Comparison of ENCODE assay signal across 2 cellular contexts in the genomic region with DNA sequence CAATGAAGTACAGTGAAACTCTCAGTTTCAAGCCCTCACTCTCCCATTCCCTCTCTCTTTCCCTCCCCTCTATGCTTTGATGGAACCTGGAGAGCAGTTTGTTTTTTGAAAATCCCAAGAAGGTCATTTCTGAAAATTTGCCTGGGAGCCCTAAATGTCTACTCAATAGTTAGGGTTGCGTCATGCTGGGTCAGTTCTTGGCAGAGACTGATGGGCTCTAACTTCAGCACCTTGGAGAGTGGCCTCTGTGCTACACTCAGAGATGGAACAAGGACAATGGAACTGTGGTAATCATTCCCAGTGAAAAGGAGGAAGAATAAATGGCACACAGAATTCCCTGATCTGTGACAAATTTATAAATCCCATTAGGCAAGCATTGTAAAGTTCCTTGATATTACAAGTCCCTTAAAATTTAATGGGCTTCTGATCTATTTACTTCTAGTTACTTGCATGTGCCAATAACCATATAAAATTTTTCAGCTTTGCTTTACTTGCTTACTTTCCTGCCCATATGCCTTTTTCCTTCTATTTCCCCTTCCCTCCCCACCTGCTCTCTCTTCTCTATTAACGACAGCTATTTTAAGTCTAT.
TF ChIP-seq lines count a peak whose summit lies in the region.

No MANE protein-coding gene starts in this region.

TF ChIP-seq in K562, 482 proteins besides CTCF, POLR2A, EP300 and RAD21 (continued from another document and continues in another):
- TF ChIP-seq, protein P1, sequence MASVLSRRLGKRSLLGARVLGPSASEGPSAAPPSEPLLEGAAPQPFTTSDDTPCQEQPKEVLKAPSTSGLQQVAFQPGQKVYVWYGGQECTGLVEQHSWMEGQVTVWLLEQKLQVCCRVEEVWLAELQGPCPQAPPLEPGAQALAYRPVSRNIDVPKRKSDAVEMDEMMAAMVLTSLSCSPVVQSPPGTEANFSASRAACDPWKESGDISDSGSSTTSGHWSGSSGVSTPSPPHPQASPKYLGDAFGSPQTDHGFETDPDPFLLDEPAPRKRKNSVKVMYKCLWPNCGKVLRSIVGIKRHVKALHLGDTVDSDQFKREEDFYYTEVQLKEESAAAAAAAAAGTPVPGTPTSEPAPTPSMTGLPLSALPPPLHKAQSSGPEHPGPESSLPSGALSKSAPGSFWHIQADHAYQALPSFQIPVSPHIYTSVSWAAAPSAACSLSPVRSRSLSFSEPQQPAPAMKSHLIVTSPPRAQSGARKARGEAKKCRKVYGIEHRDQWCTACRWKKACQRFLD (CRISPR knock-in tag; IDR thresholded peaks at IDR 0.05) = no peak; the same call in 1 of the 2 replicates
- TF ChIP-seq, protein P2, sequence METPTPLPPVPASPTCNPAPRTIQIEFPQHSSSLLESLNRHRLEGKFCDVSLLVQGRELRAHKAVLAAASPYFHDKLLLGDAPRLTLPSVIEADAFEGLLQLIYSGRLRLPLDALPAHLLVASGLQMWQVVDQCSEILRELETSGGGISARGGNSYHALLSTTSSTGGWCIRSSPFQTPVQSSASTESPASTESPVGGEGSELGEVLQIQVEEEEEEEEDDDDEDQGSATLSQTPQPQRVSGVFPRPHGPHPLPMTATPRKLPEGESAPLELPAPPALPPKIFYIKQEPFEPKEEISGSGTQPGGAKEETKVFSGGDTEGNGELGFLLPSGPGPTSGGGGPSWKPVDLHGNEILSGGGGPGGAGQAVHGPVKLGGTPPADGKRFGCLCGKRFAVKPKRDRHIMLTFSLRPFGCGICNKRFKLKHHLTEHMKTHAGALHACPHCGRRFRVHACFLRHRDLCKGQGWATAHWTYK (CRISPR knock-in tag; IDR thresholded peaks at IDR 0.05) = no peak
- TF ChIP-seq FOXM1 (IDR thresholded peaks at IDR 0.05; ENCODE audit: low read depth) (no peak), FOXM1 (CRISPR knock-in tag; IDR thresholded peaks at IDR 0.05; ENCODE audit: low read depth) (no peak), ZNF583 (CRISPR knock-in tag; IDR thresholded peaks at IDR 0.05) (peak; percentile 54; the same call in 1 of the 2 replicates), NFIX (CRISPR knock-in tag; IDR thresholded peaks at IDR 0.05; ENCODE audit: low read depth) (no peak), PRPF4 (IDR thresholded peaks at IDR 0.05; ENCODE audit: insufficient read depth, low read depth, low read length, poor library complexity, severe bottlenecking) (no peak), STAG1 (CRISPR knock-in tag; IDR thresholded peaks at IDR 0.05; ENCODE audit: borderline replicate concordance) (no peak), FIP1L1 (IDR thresholded peaks at IDR 0.05; ENCODE audit: low read depth, low read length, poor library complexity, severe bottlenecking) (no peak), CREM (IDR thresholded peaks at IDR 0.05; ENCODE audit: low read depth) (peak; percentile 46), NFXL1 (CRISPR knock-in tag; IDR thresholded peaks at IDR 0.05) (no peak), ZNF175 (CRISPR knock-in tag; IDR thresholded peaks at IDR 0.05; ENCODE audit: low read depth) (peak; percentile 55; the same call in 1 of the 2 replicates), DDX20 (tag; IDR thresholded peaks at IDR 0.05; ENCODE audit: low read depth) (peak; percentile 49; the same call in 1 of the 2 replicates), EGR1 (conservative IDR thresholded peaks at IDR 0.05) (no peak), ZZZ3 (IDR thresholded peaks at IDR 0.05) (no peak), ZNF76 (CRISPR knock-in tag; IDR thresholded peaks at IDR 0.05; ENCODE audit: borderline replicate concordance) (peak; percentile 48; the same call in 1 of the 2 replicates)
- TF ChIP-seq, protein P3, sequence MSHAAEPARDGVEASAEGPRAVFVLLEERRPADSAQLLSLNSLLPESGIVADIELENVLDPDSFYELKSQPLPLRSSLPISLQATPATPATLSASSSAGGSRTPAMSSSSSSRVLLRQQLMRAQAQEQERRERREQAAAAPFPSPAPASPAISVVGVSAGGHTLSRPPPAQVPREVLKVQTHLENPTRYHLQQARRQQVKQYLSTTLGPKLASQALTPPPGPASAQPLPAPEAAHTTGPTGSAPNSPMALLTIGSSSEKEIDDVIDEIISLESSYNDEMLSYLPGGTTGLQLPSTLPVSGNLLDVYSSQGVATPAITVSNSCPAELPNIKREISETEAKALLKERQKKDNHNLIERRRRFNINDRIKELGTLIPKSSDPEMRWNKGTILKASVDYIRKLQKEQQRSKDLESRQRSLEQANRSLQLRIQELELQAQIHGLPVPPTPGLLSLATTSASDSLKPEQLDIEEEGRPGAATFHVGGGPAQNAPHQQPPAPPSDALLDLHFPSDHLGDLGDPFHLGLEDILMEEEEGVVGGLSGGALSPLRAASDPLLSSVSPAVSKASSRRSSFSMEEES (CRISPR knock-in tag; IDR thresholded peaks at IDR 0.05) = no peak
- TF ChIP-seq, protein P4, sequence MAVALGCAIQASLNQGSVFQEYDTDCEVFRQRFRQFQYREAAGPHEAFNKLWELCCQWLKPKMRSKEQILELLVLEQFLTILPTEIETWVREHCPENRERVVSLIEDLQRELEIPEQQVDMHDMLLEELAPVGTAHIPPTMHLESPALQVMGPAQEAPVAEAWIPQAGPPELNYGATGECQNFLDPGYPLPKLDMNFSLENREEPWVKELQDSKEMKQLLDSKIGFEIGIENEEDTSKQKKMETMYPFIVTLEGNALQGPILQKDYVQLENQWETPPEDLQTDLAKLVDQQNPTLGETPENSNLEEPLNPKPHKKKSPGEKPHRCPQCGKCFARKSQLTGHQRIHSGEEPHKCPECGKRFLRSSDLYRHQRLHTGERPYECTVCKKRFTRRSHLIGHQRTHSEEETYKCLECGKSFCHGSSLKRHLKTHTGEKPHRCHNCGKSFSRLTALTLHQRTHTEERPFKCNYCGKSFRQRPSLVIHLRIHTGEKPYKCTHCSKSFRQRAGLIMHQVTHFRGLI (CRISPR knock-in tag; IDR thresholded peaks at IDR 0.05) = peak; percentile 76
- TF ChIP-seq, protein P5, sequence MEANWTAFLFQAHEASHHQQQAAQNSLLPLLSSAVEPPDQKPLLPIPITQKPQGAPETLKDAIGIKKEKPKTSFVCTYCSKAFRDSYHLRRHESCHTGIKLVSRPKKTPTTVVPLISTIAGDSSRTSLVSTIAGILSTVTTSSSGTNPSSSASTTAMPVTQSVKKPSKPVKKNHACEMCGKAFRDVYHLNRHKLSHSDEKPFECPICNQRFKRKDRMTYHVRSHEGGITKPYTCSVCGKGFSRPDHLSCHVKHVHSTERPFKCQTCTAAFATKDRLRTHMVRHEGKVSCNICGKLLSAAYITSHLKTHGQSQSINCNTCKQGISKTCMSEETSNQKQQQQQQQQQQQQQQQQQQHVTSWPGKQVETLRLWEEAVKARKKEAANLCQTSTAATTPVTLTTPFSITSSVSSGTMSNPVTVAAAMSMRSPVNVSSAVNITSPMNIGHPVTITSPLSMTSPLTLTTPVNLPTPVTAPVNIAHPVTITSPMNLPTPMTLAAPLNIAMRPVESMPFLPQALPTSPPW (CRISPR knock-in tag; IDR thresholded peaks at IDR 0.05) = no peak; the same call in 1 of the 2 replicates

TF ChIP-seq in HepG2, 621 proteins besides CTCF, POLR2A, EP300 and RAD21 (continued from another document and continues in another):
- TF ChIP-seq, protein P6, sequence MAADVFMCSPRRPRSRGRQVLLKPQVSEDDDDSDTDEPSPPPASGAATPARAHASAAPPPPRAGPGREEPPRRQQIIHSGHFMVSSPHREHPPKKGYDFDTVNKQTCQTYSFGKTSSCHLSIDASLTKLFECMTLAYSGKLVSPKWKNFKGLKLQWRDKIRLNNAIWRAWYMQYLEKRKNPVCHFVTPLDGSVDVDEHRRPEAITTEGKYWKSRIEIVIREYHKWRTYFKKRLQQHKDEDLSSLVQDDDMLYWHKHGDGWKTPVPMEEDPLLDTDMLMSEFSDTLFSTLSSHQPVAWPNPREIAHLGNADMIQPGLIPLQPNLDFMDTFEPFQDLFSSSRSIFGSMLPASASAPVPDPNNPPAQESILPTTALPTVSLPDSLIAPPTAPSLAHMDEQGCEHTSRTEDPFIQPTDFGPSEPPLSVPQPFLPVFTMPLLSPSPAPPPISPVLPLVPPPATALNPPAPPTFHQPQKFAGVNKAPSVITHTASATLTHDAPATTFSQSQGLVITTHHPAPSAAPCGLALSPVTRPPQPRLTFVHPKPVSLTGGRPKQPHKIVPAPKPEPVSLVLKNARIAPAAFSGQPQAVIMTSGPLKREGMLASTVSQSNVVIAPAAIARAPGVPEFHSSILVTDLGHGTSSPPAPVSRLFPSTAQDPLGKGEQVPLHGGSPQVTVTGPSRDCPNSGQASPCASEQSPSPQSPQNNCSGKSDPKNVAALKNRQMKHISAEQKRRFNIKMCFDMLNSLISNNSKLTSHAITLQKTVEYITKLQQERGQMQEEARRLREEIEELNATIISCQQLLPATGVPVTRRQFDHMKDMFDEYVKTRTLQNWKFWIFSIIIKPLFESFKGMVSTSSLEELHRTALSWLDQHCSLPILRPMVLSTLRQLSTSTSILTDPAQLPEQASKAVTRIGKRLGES (CRISPR knock-in tag; IDR thresholded peaks at IDR 0.05; ENCODE audit: borderline replicate concordance) = 0 out of 2 replicates have a peak, but pooled peaks have one; percentile 57
- TF ChIP-seq, protein P7, sequence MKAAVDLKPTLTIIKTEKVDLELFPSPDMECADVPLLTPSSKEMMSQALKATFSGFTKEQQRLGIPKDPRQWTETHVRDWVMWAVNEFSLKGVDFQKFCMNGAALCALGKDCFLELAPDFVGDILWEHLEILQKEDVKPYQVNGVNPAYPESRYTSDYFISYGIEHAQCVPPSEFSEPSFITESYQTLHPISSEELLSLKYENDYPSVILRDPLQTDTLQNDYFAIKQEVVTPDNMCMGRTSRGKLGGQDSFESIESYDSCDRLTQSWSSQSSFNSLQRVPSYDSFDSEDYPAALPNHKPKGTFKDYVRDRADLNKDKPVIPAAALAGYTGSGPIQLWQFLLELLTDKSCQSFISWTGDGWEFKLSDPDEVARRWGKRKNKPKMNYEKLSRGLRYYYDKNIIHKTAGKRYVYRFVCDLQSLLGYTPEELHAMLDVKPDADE (CRISPR knock-in tag; IDR thresholded peaks at IDR 0.05) = no peak
- 0 out of 2 replicates have a peak, but pooled peaks have one; percentile 38 for TF ChIP-seq SMAD3 (CRISPR knock-in tag; IDR thresholded peaks at IDR 0.05)
- TF ChIP-seq, protein P8, sequence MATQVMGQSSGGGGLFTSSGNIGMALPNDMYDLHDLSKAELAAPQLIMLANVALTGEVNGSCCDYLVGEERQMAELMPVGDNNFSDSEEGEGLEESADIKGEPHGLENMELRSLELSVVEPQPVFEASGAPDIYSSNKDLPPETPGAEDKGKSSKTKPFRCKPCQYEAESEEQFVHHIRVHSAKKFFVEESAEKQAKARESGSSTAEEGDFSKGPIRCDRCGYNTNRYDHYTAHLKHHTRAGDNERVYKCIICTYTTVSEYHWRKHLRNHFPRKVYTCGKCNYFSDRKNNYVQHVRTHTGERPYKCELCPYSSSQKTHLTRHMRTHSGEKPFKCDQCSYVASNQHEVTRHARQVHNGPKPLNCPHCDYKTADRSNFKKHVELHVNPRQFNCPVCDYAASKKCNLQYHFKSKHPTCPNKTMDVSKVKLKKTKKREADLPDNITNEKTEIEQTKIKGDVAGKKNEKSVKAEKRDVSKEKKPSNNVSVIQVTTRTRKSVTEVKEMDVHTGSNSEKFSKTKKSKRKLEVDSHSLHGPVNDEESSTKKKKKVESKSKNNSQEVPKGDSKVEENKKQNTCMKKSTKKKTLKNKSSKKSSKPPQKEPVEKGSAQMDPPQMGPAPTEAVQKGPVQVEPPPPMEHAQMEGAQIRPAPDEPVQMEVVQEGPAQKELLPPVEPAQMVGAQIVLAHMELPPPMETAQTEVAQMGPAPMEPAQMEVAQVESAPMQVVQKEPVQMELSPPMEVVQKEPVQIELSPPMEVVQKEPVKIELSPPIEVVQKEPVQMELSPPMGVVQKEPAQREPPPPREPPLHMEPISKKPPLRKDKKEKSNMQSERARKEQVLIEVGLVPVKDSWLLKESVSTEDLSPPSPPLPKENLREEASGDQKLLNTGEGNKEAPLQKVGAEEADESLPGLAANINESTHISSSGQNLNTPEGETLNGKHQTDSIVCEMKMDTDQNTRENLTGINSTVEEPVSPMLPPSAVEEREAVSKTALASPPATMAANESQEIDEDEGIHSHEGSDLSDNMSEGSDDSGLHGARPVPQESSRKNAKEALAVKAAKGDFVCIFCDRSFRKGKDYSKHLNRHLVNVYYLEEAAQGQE (IDR thresholded peaks at IDR 0.05; ENCODE audit: borderline replicate concordance in 1 of 2, low read depth in 1 of 2, low read length in 2 of 2) = peak; percentile 81 to 98
- TF ChIP-seq LCORL (IDR thresholded peaks at IDR 0.05) = no peak
- TF ChIP-seq LCORL (CRISPR knock-in tag; IDR thresholded peaks at IDR 0.05) = no peak
- TF ChIP-seq, protein P3 (CRISPR knock-in tag; IDR thresholded peaks at IDR 0.05) = peak; percentile 51; the same call in 1 of the 2 replicates
- TF ChIP-seq PCBP1 (IDR thresholded peaks at IDR 0.05; ENCODE audit: borderline replicate concordance, low read depth, low read length) = no peak
- TF ChIP-seq KLF15 (CRISPR knock-in tag; IDR thresholded peaks at IDR 0.05; ENCODE audit: borderline replicate concordance) = no peak
- TF ChIP-seq, protein P9, sequence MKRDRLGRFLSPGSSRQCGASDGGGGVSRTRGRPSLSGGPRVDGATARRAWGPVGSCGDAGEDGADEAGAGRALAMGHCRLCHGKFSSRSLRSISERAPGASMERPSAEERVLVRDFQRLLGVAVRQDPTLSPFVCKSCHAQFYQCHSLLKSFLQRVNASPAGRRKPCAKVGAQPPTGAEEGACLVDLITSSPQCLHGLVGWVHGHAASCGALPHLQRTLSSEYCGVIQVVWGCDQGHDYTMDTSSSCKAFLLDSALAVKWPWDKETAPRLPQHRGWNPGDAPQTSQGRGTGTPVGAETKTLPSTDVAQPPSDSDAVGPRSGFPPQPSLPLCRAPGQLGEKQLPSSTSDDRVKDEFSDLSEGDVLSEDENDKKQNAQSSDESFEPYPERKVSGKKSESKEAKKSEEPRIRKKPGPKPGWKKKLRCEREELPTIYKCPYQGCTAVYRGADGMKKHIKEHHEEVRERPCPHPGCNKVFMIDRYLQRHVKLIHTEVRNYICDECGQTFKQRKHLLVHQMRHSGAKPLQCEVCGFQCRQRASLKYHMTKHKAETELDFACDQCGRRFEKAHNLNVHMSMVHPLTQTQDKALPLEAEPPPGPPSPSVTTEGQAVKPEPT (CRISPR knock-in tag; IDR thresholded peaks at IDR 0.05; ENCODE audit: low read depth) = no peak
- no peak for TF ChIP-seq ZFX (CRISPR knock-in tag; IDR thresholded peaks at IDR 0.05; ENCODE audit: low read depth)
- no peak for TF ChIP-seq POLR2AphosphoS5 (IDR thresholded peaks at IDR 0.05; ENCODE audit: low read depth, low read length)
- TF ChIP-seq KLF13 (CRISPR knock-in tag; IDR thresholded peaks at IDR 0.05) = no peak
- no peak for TF ChIP-seq IRF2 (CRISPR knock-in tag; IDR thresholded peaks at IDR 0.05)
